ENCODE assay signal across 11 cellular contexts in the genomic region with DNA sequence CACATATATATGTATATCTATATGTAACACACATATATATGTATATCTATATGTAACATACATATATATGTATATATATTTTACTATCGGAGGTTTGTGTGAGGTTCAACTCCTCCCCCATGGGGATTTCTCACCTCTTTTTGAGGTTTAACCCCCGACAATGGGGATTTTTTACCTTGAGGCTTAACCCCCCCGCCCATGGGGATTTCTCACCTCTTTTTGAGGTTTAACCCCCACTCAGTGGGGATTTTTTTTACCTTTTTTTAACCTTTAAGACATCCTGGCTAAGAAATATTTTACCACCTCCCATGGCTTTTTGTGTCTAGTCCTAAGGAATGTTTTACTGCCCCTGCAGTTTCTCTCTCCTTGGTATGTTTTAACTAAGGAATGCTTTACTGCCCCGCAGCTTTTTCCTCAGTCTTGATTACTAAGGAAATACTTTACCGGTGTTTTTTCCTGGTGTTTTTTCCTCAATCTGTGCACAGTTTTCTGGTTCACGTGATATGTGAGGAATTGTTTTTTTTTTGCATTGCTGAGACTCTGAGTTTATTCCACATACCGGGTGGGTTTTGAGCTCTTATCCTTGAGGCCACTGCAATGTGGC.
A peak's percentile ranks its signal among the peaks of the same experiment; 100 is the strongest.
DNase-seq lines count a peak whose midpoint lies in the region; ATAC-seq and TF ChIP-seq lines count a peak whose summit lies in the region.
"Had no signal": no experiment of that assay in that cellular context is flagged by ENCODE, and none has a peak within 500 bp of the region (broad histone marks: within the 10 kb centered on the region; RNA-seq: fewer than 3 reads in every experiment).

No MANE protein-coding gene starts in this region.

- peaks cover 34% of the 10 kb centered on the region for H3K9me3 Mint-ChIP-seq in T-helper 1 cell treated with Interleukin-12 subunit alpha and Interleukin-12 subunit beta and Interleukin-4 antibody, amounts not matched to agents 30 μg/mL and 1 μg/mL, for 36 hours
- H3K9me3 Mint-ChIP-seq in stimulated activated effector memory CD8-positive, alpha-beta T cell treated with anti-CD3 and anti-CD28 coated beads, Interleukin-12 subunit alpha, Interleukin-12 subunit beta, amount 100 ng/mL, for 72 hours: no peaks in the 10 kb centered on the region

- peak overlapping the region; percentile 8 for H3K27ac Mint-ChIP-seq in T-helper 1 cell treated with Interleukin-12 subunit alpha and Interleukin-12 subunit beta and Interleukin-4 antibody, amounts not matched to agents 30 μg/mL and 1 μg/mL, for 36 hours
- no peak overlapping the region for H3K27ac Mint-ChIP-seq in stimulated activated effector memory CD8-positive, alpha-beta T cell treated with anti-CD3 and anti-CD28 coated beads, Interleukin-12 subunit alpha, Interleukin-12 subunit beta, amount 100 ng/mL, for 72 hours

- peak overlapping the region; percentile 39 for H3K4me3 Mint-ChIP-seq in T-helper 1 cell treated with Interleukin-12 subunit alpha and Interleukin-12 subunit beta and Interleukin-4 antibody, amounts not matched to agents 30 μg/mL and 1 μg/mL, for 36 hours
- peak overlapping the region; percentile 27 for H3K4me3 Mint-ChIP-seq in stimulated activated effector memory CD8-positive, alpha-beta T cell treated with anti-CD3 and anti-CD28 coated beads, Interleukin-12 subunit alpha, Interleukin-12 subunit beta, amount 100 ng/mL, for 72 hours

- H3K9me3 ChIP-seq in lung (ENCODE audit: control insufficient read depth in 2 of 2, insufficient read depth in 1 of 2, low read length in 1 of 2): no peaks in the 10 kb centered on the region
- H3K9me3 ChIP-seq: gastroesophageal sphincter had no signal

- peaks cover 25% of the 10 kb centered on the region for H3K27me3 Mint-ChIP-seq in T-helper 1 cell treated with Interleukin-12 subunit alpha and Interleukin-12 subunit beta and Interleukin-4 antibody, amounts not matched to agents 30 μg/mL and 1 μg/mL, for 36 hours (ENCODE audit: low read depth)

- no peaks in the 10 kb centered on the region for H3K27me3 ChIP-seq in lung (ENCODE audit: control insufficient read depth, insufficient read depth)
- H3K27me3 ChIP-seq: gastroesophageal sphincter had no signal

- H3K36me3 Mint-ChIP-seq in T-helper 1 cell treated with Interleukin-12 subunit alpha and Interleukin-12 subunit beta and Interleukin-4 antibody, amounts not matched to agents 30 μg/mL and 1 μg/mL, for 36 hours (ENCODE audit: low read depth): peaks cover 28% of the 10 kb centered on the region
- H3K36me3 Mint-ChIP-seq in stimulated activated effector memory CD8-positive, alpha-beta T cell treated with anti-CD3 and anti-CD28 coated beads, Interleukin-12 subunit alpha, Interleukin-12 subunit beta, amount 100 ng/mL, for 72 hours: no peaks in the 10 kb centered on the region

- 59 to 62% methylated on average over 7 of the region's 7 CpGs for WGBS in lung, 2 donors

- no peak overlapping the region for H3K27ac ChIP-seq in lung (ENCODE audit: low read depth in 1 of 2, low read length in 1 of 2)
- H3K27ac ChIP-seq: gastroesophageal sphincter had no signal

- peak; percentile 38 to 45 for DNase-seq in activated T-cell treated with anti-CD3 and anti-CD28 coated beads, Interleukin-2, amount 50 U/mL, for 48 hours
- DNase-seq in lung (ENCODE audit: low spot score): peak; percentile 15
- DNase-seq in stimulated activated effector memory CD8-positive, alpha-beta T cell treated with anti-CD3 and anti-CD28 coated beads, Interleukin-12 subunit alpha, Interleukin-12 subunit beta, amount 100 ng/mL, for 72 hours (ENCODE audit: low spot score in 2 of 2): peak in 1 of 2 donors; percentile 53
- DNase-seq: H7, NCI-H446 treated with DMSO at 0.1 percent for 48 hours, SIG-M5 had no signal

- no peak for TF ChIP-seq CTCF in lung (IDR thresholded peaks at IDR 0.05; ENCODE audit: control extremely low read depth, extremely low read depth)

- ATAC-seq in lung (ENCODE audit: insufficient read depth, low FRiP score) (no peak), HG02610 (IDR thresholded peaks at IDR 0.05; ENCODE audit: unreplicated experiment) (no peak), GM18520 (IDR thresholded peaks at IDR 0.05; ENCODE audit: unreplicated experiment) (no peak), HG03135 (IDR thresholded peaks at IDR 0.05; ENCODE audit: unreplicated experiment) (no peak)
- peak; percentile 55 for ATAC-seq in stimulated activated effector memory CD8-positive, alpha-beta T cell treated with anti-CD3 and anti-CD28 coated beads, Interleukin-12 subunit alpha, Interleukin-12 subunit beta, amount 100 ng/mL, for 72 hours
- ATAC-seq: gastroesophageal sphincter had no signal

- H3K4me1 Mint-ChIP-seq in T-helper 1 cell treated with Interleukin-12 subunit alpha and Interleukin-12 subunit beta and Interleukin-4 antibody, amounts not matched to agents 30 μg/mL and 1 μg/mL, for 36 hours (ENCODE audit: low read depth): peaks cover 53% of the 10 kb centered on the region
- H3K4me1 Mint-ChIP-seq in stimulated activated effector memory CD8-positive, alpha-beta T cell treated with anti-CD3 and anti-CD28 coated beads, Interleukin-12 subunit alpha, Interleukin-12 subunit beta, amount 100 ng/mL, for 72 hours: peaks cover 19% of the 10 kb centered on the region

- H3K4me1 ChIP-seq in lung (ENCODE audit: control insufficient read depth in 2 of 2, insufficient read depth in 2 of 2, low read length in 2 of 2): no peaks in the 10 kb centered on the region
- H3K4me1 ChIP-seq: gastroesophageal sphincter had no signal

- H3K4me3 ChIP-seq in lung: no peak overlapping the region
- H3K4me3 ChIP-seq: gastroesophageal sphincter had no signal

- H3K36me3 ChIP-seq in lung (ENCODE audit: control insufficient read depth in 2 of 2, insufficient read depth in 2 of 2, low read length in 2 of 2): no peaks in the 10 kb centered on the region
- H3K36me3 ChIP-seq: gastroesophageal sphincter had no signal
